Comparison of ENCODE assay signal across 8 cellular contexts in genomic region chr5:55597014-55597981, GRCh38.
A peak's percentile ranks its signal among the peaks of the same experiment; 100 is the strongest.
DNase-seq lines count a peak whose midpoint lies in the region; ATAC-seq and TF ChIP-seq lines count a peak whose summit lies in the region.

No MANE protein-coding gene starts in this region.

- H3K4me3 ChIP-seq in RWPE2 (ENCODE audit: severe bottlenecking) (no peak overlapping the region), foreskin fibroblast (ENCODE audit: low read depth in 1 of 2, low read length in 2 of 2) (no peak overlapping the region), psoas muscle (no peak overlapping the region)

- ATAC-seq in RWPE2 (ENCODE audit: low read depth) (peak; percentile 66), psoas muscle (peak in 2 of 4 donors; percentile 32 to 33), GM18873 (IDR thresholded peaks at IDR 0.05; ENCODE audit: low FRiP score, unreplicated experiment) (no peak), HG02884 (IDR thresholded peaks at IDR 0.05; ENCODE audit: unreplicated experiment) (no peak), GM19395 (IDR thresholded peaks at IDR 0.05; ENCODE audit: unreplicated experiment) (no peak)

- TF ChIP-seq CTCF in RWPE2 (IDR thresholded peaks at IDR 0.05; ENCODE audit: poor library complexity, severe bottlenecking) (no peak), foreskin fibroblast (IDR thresholded peaks at IDR 0.05; ENCODE audit: low read depth, low read length) (no peak), psoas muscle (IDR thresholded peaks at IDR 0.05) (no peak)

- 27 to 35% (median 29%) methylated on average over 7 of the region's 7 CpGs for WGBS in psoas muscle, 3 donors

- no peaks in the 10 kb centered on the region for H3K36me3 ChIP-seq in RWPE2 (ENCODE audit: low read depth)
- no peaks in the 10 kb centered on the region for H3K36me3 ChIP-seq in psoas muscle (ENCODE audit: insufficient read depth in 1 of 2, low read depth in 1 of 2)

- peak overlapping the region; percentile 36 for H3K27ac ChIP-seq in RWPE2 (ENCODE audit: poor library complexity, severe bottlenecking)
- peak overlapping the region; percentile 71 for H3K27ac ChIP-seq in psoas muscle

- intact Hi-C loops in psoas muscle (cut with DNase I), result no loop called here

- H3K27me3 ChIP-seq in RWPE2 (ENCODE audit: insufficient read depth, poor library complexity, severe bottlenecking), result no peaks in the 10 kb centered on the region
- H3K27me3 ChIP-seq in psoas muscle (ENCODE audit: insufficient read depth in 3 of 3, low read length in 2 of 3), result no peaks in the 10 kb centered on the region

- H3K9me3 ChIP-seq in RWPE2 (ENCODE audit: severe bottlenecking), result no peaks in the 10 kb centered on the region
- H3K9me3 ChIP-seq in psoas muscle, result no peaks in the 10 kb centered on the region

- peaks cover 36% of the 10 kb centered on the region for H3K4me1 ChIP-seq in RWPE2 (ENCODE audit: insufficient read depth, poor library complexity, severe bottlenecking)
- H3K4me1 ChIP-seq in psoas muscle, result peaks cover 35% of the 10 kb centered on the region

- DNase-seq in EL, result peak; percentile 83
- DNase-seq in RWPE2 (ENCODE audit: low spot score), result no peak
- DNase-seq in foreskin fibroblast, result peak; percentile 86 to 93
- DNase-seq in psoas muscle, result peak; percentile 62 to 65
- no peak for DNase-seq in SW480 (ENCODE audit: low spot score)

Comparison
In these comparisons a context has a peak if more than half of its experiments do, and no peak if none do; other contexts are left out.
1. DNase-seq: peak in EL (single experiment), foreskin fibroblast (2 of 2) and psoas muscle (2 of 2); none in RWPE2 (single experiment) and SW480 (single experiment).